Comparison of ENCODE assay signal across 1 cellular context in the genomic region with DNA sequence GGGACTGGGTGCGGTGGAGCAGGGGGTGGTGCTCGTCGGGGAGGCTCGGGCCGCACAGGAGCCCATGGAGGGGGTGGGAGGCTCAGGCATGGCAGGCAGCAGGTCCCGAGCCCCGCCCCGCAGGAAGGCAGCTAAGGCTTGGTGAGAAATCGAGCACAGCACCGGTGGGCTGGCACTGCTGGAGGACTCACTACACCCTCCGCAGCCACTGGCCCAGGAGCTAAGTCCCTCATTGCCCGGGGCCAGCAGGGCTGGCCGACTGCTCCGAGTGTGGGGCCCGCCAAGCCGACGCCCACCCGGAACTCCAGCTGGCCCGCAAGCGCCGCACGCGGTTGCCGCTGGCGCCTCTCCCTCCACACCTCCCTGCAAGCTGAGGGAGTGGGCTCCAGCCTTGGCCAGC. TPM values are rescaled to one million over a fixed set of nuclear protein-coding genes. Genes with fewer than 3 reads are reported as not detected.
"Had no signal": no experiment of that assay in that cellular context is flagged by ENCODE, and none has a peak within 500 bp of the region (broad histone marks: within the 10 kb centered on the region; RNA-seq: fewer than 3 reads in every experiment).

No MANE protein-coding gene starts in this region.

RNA-seq across cellular contexts. Expression of a gene that starts 25.4 kb away (rescaled TPM):
- polyA plus RNA-seq: IgD-negative memory B cell had no signal
